ENCODE assay signal across 1 cellular context in genomic region chr10:70139151-70139996, GRCh38.
TF ChIP-seq lines count a peak whose summit lies in the region.

No MANE protein-coding gene starts in this region.

TF ChIP-seq in HEK293T, 16 proteins besides CTCF, POLR2A, EP300 and RAD21:
- TF ChIP-seq LEF1 (IDR thresholded peaks at IDR 0.05; ENCODE audit: borderline replicate concordance) (no peak), FOXA1 (IDR thresholded peaks at IDR 0.05) (no peak), SUZ12 (IDR thresholded peaks at IDR 0.05) (no peak), HDGF (IDR thresholded peaks at IDR 0.05; ENCODE audit: borderline replicate concordance) (no peak), FOXM1 (IDR thresholded peaks at IDR 0.05; ENCODE audit: borderline replicate concordance) (no peak), CTBP1 (IDR thresholded peaks at IDR 0.05; ENCODE audit: borderline replicate concordance) (no peak), BHLHE40 (IDR thresholded peaks at IDR 0.05; ENCODE audit: borderline replicate concordance) (no peak), FOXK2 (IDR thresholded peaks at IDR 0.05) (no peak), SP1 (IDR thresholded peaks at IDR 0.05) (no peak), ELF4 (IDR thresholded peaks at IDR 0.05) (no peak)
